ENCODE assay signal across 25 cellular contexts in the genomic region with DNA sequence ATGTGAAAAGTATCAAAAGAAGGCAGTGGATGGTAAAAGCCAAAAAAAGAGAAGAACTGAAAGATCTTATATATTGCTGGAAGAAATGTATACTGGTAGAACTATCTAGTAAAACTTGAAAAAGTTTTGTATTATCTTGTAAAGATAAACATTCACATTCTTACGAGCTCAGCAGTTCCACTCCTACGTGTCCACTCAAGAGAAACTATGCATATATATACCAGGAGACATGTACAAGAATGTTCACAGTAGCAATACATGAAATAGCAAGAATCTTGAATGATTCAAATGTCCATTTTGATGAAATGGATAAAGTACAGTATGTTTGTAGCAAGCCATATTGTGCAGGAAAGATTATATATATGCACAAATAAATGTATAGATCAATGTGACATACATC.
"Had no signal": no experiment of that assay in that cellular context is flagged by ENCODE, and none has a peak within 500 bp of the region (broad histone marks: within the 10 kb centered on the region; RNA-seq: fewer than 3 reads in every experiment).

No MANE protein-coding gene starts in this region.

- H3K4me1 Mint-ChIP-seq: activated CD4-positive, alpha-beta T cell treated with anti-CD3 and anti-CD28 coated beads for 36 hours; activated CD4-positive, alpha-beta T cell treated with anti-CD3 and anti-CD28 coated beads, Interleukin-2, amount 10 ng/mL, durations not matched to agents 24 days and 14 days; activated CD8-positive, alpha-beta memory T cell treated with anti-CD3 and anti-CD28 coated beads, Interleukin-2, amount 10 ng/mL, durations not matched to agents 7 days and 5 days; activated naive CD4-positive, alpha-beta T cell treated with anti-CD3 and anti-CD28 coated beads, Interleukin-2, amount 50 U/mL, for 24 hours; activated naive CD8-positive, alpha-beta T cell treated with anti-CD3 and anti-CD28 coated beads for 36 hours; central memory CD8-positive, alpha-beta T cell had no signal

- ATAC-seq: activated CD4-positive, alpha-beta T cell treated with anti-CD3 and anti-CD28 coated beads for 36 hours; activated CD8-positive, alpha-beta memory T cell treated with anti-CD3 and anti-CD28 coated beads, Interleukin-2, amount 10 ng/mL, durations not matched to agents 7 days and 5 days; activated CD8-positive, alpha-beta T cell treated with anti-CD3 and anti-CD28 coated beads, Interleukin-2, amount 10 ng/mL, durations not matched to agents 7 days and 5 days had no signal

- DNase-seq: activated CD4-positive, alpha-beta memory T cell treated with anti-CD3 and anti-CD28 coated beads for 36 hours; activated CD4-positive, alpha-beta T cell treated with anti-CD3 and anti-CD28 coated beads for 36 hours; activated CD4-positive, alpha-beta T cell treated with anti-CD3 and anti-CD28 coated beads, Interleukin-2, amount 10 ng/mL, durations not matched to agents 24 days and 14 days; activated CD4-positive, CD25-positive, alpha-beta regulatory T cell; activated CD4-positive, CD25-positive, alpha-beta regulatory T cell treated with anti-CD3 and anti-CD28 coated beads, Interleukin-2, amount 50 U/mL, for 72 hours; activated CD8-positive, alpha-beta memory T cell treated with anti-CD3 and anti-CD28 coated beads, Interleukin-2, amount 10 ng/mL, durations not matched to agents 7 days and 5 days; activated CD8-positive, alpha-beta memory T cell treated with anti-CD3 and anti-CD28 coated beads, Interleukin-2, amount 50 U/mL, for 4 hours; activated CD8-positive, alpha-beta T cell treated with anti-CD3 and anti-CD28 coated beads, Interleukin-2, amount 10 ng/mL, durations not matched to agents 7 days and 5 days; activated effector memory CD4-positive, alpha-beta T cell treated with anti-CD3 and anti-CD28 coated beads, Interleukin-2, amount 50 U/mL, for 16 hours; activated naive CD4-positive, alpha-beta T cell treated with anti-CD3 and anti-CD28 coated beads for 36 hours; activated naive CD8-positive, alpha-beta T cell treated with anti-CD3 and anti-CD28 coated beads for 36 hours; activated T-cell treated with anti-CD3 and anti-CD28 coated beads, Interleukin-2, amount 50 U/mL, for 1 hour; activated T-cell treated with anti-CD3 and anti-CD28 coated beads, Interleukin-2, amount 50 U/mL, for 48 hours; amniotic stem cell; brain microvascular endothelial cell; cortex of kidney; dermis blood vessel endothelial cell; effector CD8-positive, alpha-beta T cell; foreskin fibroblast; T-helper 2 cell had no signal

- H3K27ac ChIP-seq: brain microvascular endothelial cell, epithelial cell of prostate had no signal

- H3K36me3 Mint-ChIP-seq: activated CD4-positive, alpha-beta memory T cell treated with anti-CD3 and anti-CD28 coated beads for 36 hours; activated CD8-positive, alpha-beta memory T cell treated with anti-CD3 and anti-CD28 coated beads, Interleukin-2, amount 10 ng/mL, durations not matched to agents 7 days and 5 days; activated naive CD4-positive, alpha-beta T cell treated with anti-CD3 and anti-CD28 coated beads, Interleukin-2, amount 50 U/mL, for 24 hours; activated naive CD8-positive, alpha-beta T cell treated with anti-CD3 and anti-CD28 coated beads for 36 hours had no signal

- H3K27me3 Mint-ChIP-seq: activated CD4-positive, alpha-beta memory T cell treated with anti-CD3 and anti-CD28 coated beads for 36 hours; activated CD4-positive, alpha-beta T cell treated with anti-CD3 and anti-CD28 coated beads for 36 hours; activated CD4-positive, alpha-beta T cell treated with anti-CD3 and anti-CD28 coated beads, Interleukin-2, amount 10 ng/mL, durations not matched to agents 24 days and 14 days; activated CD8-positive, alpha-beta memory T cell treated with anti-CD3 and anti-CD28 coated beads, Interleukin-2, amount 10 ng/mL, durations not matched to agents 7 days and 5 days; activated naive CD4-positive, alpha-beta T cell treated with anti-CD3 and anti-CD28 coated beads, Interleukin-2, amount 50 U/mL, for 24 hours; activated naive CD8-positive, alpha-beta T cell treated with anti-CD3 and anti-CD28 coated beads for 36 hours; central memory CD8-positive, alpha-beta T cell had no signal

- H3K27ac Mint-ChIP-seq: activated CD4-positive, alpha-beta memory T cell treated with anti-CD3 and anti-CD28 coated beads for 36 hours; activated CD4-positive, alpha-beta T cell treated with anti-CD3 and anti-CD28 coated beads for 36 hours; activated CD4-positive, alpha-beta T cell treated with anti-CD3 and anti-CD28 coated beads, Interleukin-2, amount 10 ng/mL, durations not matched to agents 24 days and 14 days; activated CD8-positive, alpha-beta memory T cell treated with anti-CD3 and anti-CD28 coated beads, Interleukin-2, amount 10 ng/mL, durations not matched to agents 7 days and 5 days; activated CD8-positive, alpha-beta T cell treated with anti-CD3 and anti-CD28 coated beads, Interleukin-2, amount 10 ng/mL, durations not matched to agents 7 days and 5 days; activated naive CD4-positive, alpha-beta T cell treated with anti-CD3 and anti-CD28 coated beads for 36 hours; activated naive CD4-positive, alpha-beta T cell treated with anti-CD3 and anti-CD28 coated beads, Interleukin-2, amount 50 U/mL, for 24 hours; activated naive CD8-positive, alpha-beta T cell treated with anti-CD3 and anti-CD28 coated beads for 36 hours; activated T-helper 1 cell treated with anti-CD3 and anti-CD28 coated beads, Interleukin-12 subunit alpha, Interleukin-12 subunit beta, Interleukin-2, Interleukin-4 antibody, amounts not matched to agents 30 ng/mL and 10 ng/mL and 1 ng/mL, durations not matched to agents 14 hours and 24 hours and 36 hours; activated T-helper 2 cell treated with anti-CD3 and anti-CD28 coated beads, Interferon-gamma antibody, Interleukin-2, Interleukin-4, amounts not matched to agents 10 μg/mL and 5 μg/mL and 100 μg/mL, durations not matched to agents 14 hours and 24 hours and 36 hours had no signal

- H3K4me3 Mint-ChIP-seq: activated CD4-positive, alpha-beta memory T cell treated with anti-CD3 and anti-CD28 coated beads for 36 hours; activated CD4-positive, alpha-beta T cell treated with anti-CD3 and anti-CD28 coated beads for 36 hours; activated CD4-positive, alpha-beta T cell treated with anti-CD3 and anti-CD28 coated beads, Interleukin-2, amount 10 ng/mL, durations not matched to agents 24 days and 14 days; activated CD8-positive, alpha-beta memory T cell treated with anti-CD3 and anti-CD28 coated beads, Interleukin-2, amount 10 ng/mL, durations not matched to agents 7 days and 5 days; activated CD8-positive, alpha-beta T cell treated with anti-CD3 and anti-CD28 coated beads, Interleukin-2, amount 10 ng/mL, durations not matched to agents 7 days and 5 days; activated naive CD4-positive, alpha-beta T cell treated with anti-CD3 and anti-CD28 coated beads for 36 hours; activated naive CD4-positive, alpha-beta T cell treated with anti-CD3 and anti-CD28 coated beads, Interleukin-2, amount 50 U/mL, for 24 hours; activated naive CD8-positive, alpha-beta T cell treated with anti-CD3 and anti-CD28 coated beads for 36 hours; activated T-helper 1 cell treated with anti-CD3 and anti-CD28 coated beads, Interleukin-12 subunit alpha, Interleukin-12 subunit beta, Interleukin-2, Interleukin-4 antibody, amounts not matched to agents 30 ng/mL and 10 ng/mL and 1 ng/mL, durations not matched to agents 14 hours and 24 hours and 36 hours; central memory CD8-positive, alpha-beta T cell had no signal

- H3K27me3 ChIP-seq: brain microvascular endothelial cell had no signal

- H3K36me3 ChIP-seq: brain microvascular endothelial cell had no signal

- H3K9me3 Mint-ChIP-seq: activated CD4-positive, alpha-beta T cell treated with anti-CD3 and anti-CD28 coated beads, Interleukin-2, amount 10 ng/mL, durations not matched to agents 24 days and 14 days; activated naive CD4-positive, alpha-beta T cell treated with anti-CD3 and anti-CD28 coated beads for 36 hours; activated naive CD4-positive, alpha-beta T cell treated with anti-CD3 and anti-CD28 coated beads, Interleukin-2, amount 50 U/mL, for 24 hours; activated T-helper 1 cell treated with anti-CD3 and anti-CD28 coated beads, Interleukin-12 subunit alpha, Interleukin-12 subunit beta, Interleukin-2, Interleukin-4 antibody, amounts not matched to agents 30 ng/mL and 10 ng/mL and 1 ng/mL, durations not matched to agents 14 hours and 24 hours and 36 hours; activated T-helper 2 cell treated with anti-CD3 and anti-CD28 coated beads, Interferon-gamma antibody, Interleukin-2, Interleukin-4, amounts not matched to agents 10 μg/mL and 5 μg/mL and 100 μg/mL, durations not matched to agents 14 hours and 24 hours and 36 hours had no signal
